In genomic region chr4:86508436-86508835, GRCh38 we compare ENCODE assay signal across 16 cellular contexts.
DNase-seq lines count a peak whose midpoint lies in the region; ATAC-seq and TF ChIP-seq lines count a peak whose summit lies in the region.
"Had no signal": no experiment of that assay in that cellular context is flagged by ENCODE, and none has a peak within 500 bp of the region (broad histone marks: within the 10 kb centered on the region; RNA-seq: fewer than 3 reads in every experiment).

No MANE protein-coding gene starts in this region.

- no peaks in the 10 kb centered on the region for H3K27me3 ChIP-seq in lung (ENCODE audit: control insufficient read depth, insufficient read depth)
- H3K27me3 ChIP-seq in right lobe of liver, result no peaks in the 10 kb centered on the region
- no peaks in the 10 kb centered on the region for H3K27me3 ChIP-seq in aorta (ENCODE audit: control insufficient read depth in 1 of 2, insufficient read depth in 2 of 2, low read length in 1 of 2)
- H3K27me3 ChIP-seq: adrenal gland had no signal

- 49 to 71% methylated on average over 3 of the region's 3 CpGs for WGBS in lung, 2 donors
- 77% methylated on average over 3 of the region's 3 CpGs for WGBS in right lobe of liver (ENCODE audit: insufficient coverage, low coverage, low lambda C conversion rate, missing lambda C conversion rate)
- WGBS in aorta, 2 donors, result 7 to 10% methylated on average over 3 of the region's 3 CpGs

- H3K36me3 ChIP-seq in lung (ENCODE audit: control insufficient read depth in 2 of 2, insufficient read depth in 2 of 2, low read length in 2 of 2), result no peaks in the 10 kb centered on the region
- H3K36me3 ChIP-seq in right lobe of liver, result no peaks in the 10 kb centered on the region
- H3K36me3 ChIP-seq in aorta (ENCODE audit: control insufficient read depth in 1 of 2, insufficient read depth in 2 of 2, low read length in 1 of 2), result no peaks in the 10 kb centered on the region
- H3K36me3 ChIP-seq: adrenal gland had no signal

- intact Hi-C loops in right lobe of liver (cut with DNase I) (no loop called here), aorta (cut with DNase I) (no loop called here)

- H3K9me3 ChIP-seq in lung (ENCODE audit: control insufficient read depth in 2 of 2, insufficient read depth in 1 of 2, low read length in 1 of 2) (no peaks in the 10 kb centered on the region), right lobe of liver (no peaks in the 10 kb centered on the region), aorta (ENCODE audit: control insufficient read depth, low read length) (no peaks in the 10 kb centered on the region)
- H3K9me3 ChIP-seq: adrenal gland had no signal

- DNase-seq in AG09309 (ENCODE audit: low read depth) (peak; percentile 59), HFF-Myc (ENCODE audit: extremely low read depth, low read depth) (peak; percentile 79), astrocyte of the hippocampus (ENCODE audit: low read depth, low spot score) (peak; percentile 32), lung (ENCODE audit: low spot score) (no peak), AML-193 (lab: John Stamatoyannopoulos, UW) (no peak), right lobe of liver (no peak), RKO (ENCODE audit: low spot score) (no peak), aorta (no peak)
- DNase-seq: adrenal gland; COR-L47; erythroblast; left colon; NCI-H146; stimulated activated CD4-positive, alpha-beta T cell treated with anti-CD3 and anti-CD28 coated beads, Interleukin-1b, Interleukin-23, amount 100 ng/mL, for 48 hours; stimulated activated naive CD4-positive, alpha-beta T cell treated with Interleukin-2 at 50 U/mL for 16 hours; T-helper 9 cell had no signal

- TF ChIP-seq POLR2A in right lobe of liver (IDR thresholded peaks at IDR 0.05), result no peak

- H3K4me1 ChIP-seq in lung (ENCODE audit: control insufficient read depth in 2 of 2, insufficient read depth in 2 of 2, low read length in 2 of 2) (peaks cover 0 to 2% of the 10 kb centered on the region in 2 donors), right lobe of liver (no peaks in the 10 kb centered on the region), aorta (ENCODE audit: control insufficient read depth in 1 of 2, insufficient read depth in 2 of 2, low read length in 2 of 2) (peaks cover 0 to 4% of the 10 kb centered on the region in 2 donors)

- H3K4me3 ChIP-seq in AG09309 (ENCODE audit: control insufficient read depth, low read depth, low read length), result no peak overlapping the region; the same call in 1 of the 2 replicates
- no peak overlapping the region for H3K4me3 ChIP-seq in HFF-Myc (replicated peaks; ENCODE audit: low read depth, low read length)
- H3K4me3 ChIP-seq in lung, result no peak overlapping the region
- no peak overlapping the region for H3K4me3 ChIP-seq in right lobe of liver
- no peak overlapping the region for H3K4me3 ChIP-seq in aorta (ENCODE audit: low read length in 2 of 2)

- no peak overlapping the region for H3K27ac ChIP-seq in lung (ENCODE audit: low read depth in 1 of 2, low read length in 1 of 2)
- no peak overlapping the region for H3K27ac ChIP-seq in right lobe of liver
- H3K27ac ChIP-seq in aorta (ENCODE audit: low read depth in 1 of 2, low read length in 2 of 2), result no peak overlapping the region

- no peak for TF ChIP-seq CTCF in AG09309 (IDR thresholded peaks at IDR 0.05; ENCODE audit: control insufficient read depth, insufficient read depth, low read depth, low read length, missing control alignments)
- TF ChIP-seq CTCF in HFF-Myc (IDR thresholded peaks at IDR 0.05; ENCODE audit: low read depth, low read length, missing control alignments), result no peak
- no peak for TF ChIP-seq CTCF in lung (IDR thresholded peaks at IDR 0.05; ENCODE audit: control extremely low read depth, extremely low read depth)
- TF ChIP-seq CTCF in right lobe of liver (IDR thresholded peaks at IDR 0.05), result no peak

- ATAC-seq in lung (ENCODE audit: insufficient read depth, low FRiP score) (peak; percentile 11), right lobe of liver (no peak), aorta (ENCODE audit: low FRiP score) (no peak)
- ATAC-seq: left colon had no signal

Comparison
In these comparisons a context has a peak if more than half of its experiments do, and no peak if none do; other contexts are left out.
1. DNase-seq: peak in AG09309 (single experiment), HFF-Myc (single experiment) and astrocyte of the hippocampus (single experiment); none in lung (single experiment), AML-193 (0 of 2), right lobe of liver (0 of 3), RKO (single experiment) and aorta (0 of 2).